In genomic region chr17:35617505-35617904, GRCh38 we compare ENCODE assay signal across 18 cellular contexts. TPM values are rescaled to one million over a fixed set of nuclear protein-coding genes. Genes with fewer than 3 reads are reported as not detected.
DNase-seq lines count a peak whose midpoint lies in the region; ATAC-seq, FAIRE-seq and TF ChIP-seq lines count a peak whose summit lies in the region.
"Had no signal": no experiment of that assay in that cellular context is flagged by ENCODE, and none has a peak within 500 bp of the region (broad histone marks: within the 10 kb centered on the region; RNA-seq: fewer than 3 reads in every experiment).

No MANE protein-coding gene starts in this region.

- no peaks in the 10 kb centered on the region for H3K4me1 Mint-ChIP-seq in endodermal cell
- H3K4me1 Mint-ChIP-seq: H9 had no signal

- no peak overlapping the region for H3K4me3 ChIP-seq in right cardiac atrium (ENCODE audit: low read length)
- H3K4me3 ChIP-seq in endodermal cell (ENCODE audit: low read length): no peak overlapping the region
- peak overlapping the region in 1 of 3 donors; percentile 9 for H3K4me3 ChIP-seq in skeletal muscle tissue (ENCODE audit: low read length in 3 of 3)

- no peaks in the 10 kb centered on the region for H3K27me3 ChIP-seq in right cardiac atrium (ENCODE audit: control insufficient read depth, insufficient read depth)
- H3K27me3 ChIP-seq in endodermal cell (ENCODE audit: control insufficient read depth, insufficient read depth, low read length, poor library complexity, severe bottlenecking): no peaks in the 10 kb centered on the region
- H3K27me3 ChIP-seq in skeletal muscle tissue (ENCODE audit: control insufficient read depth in 3 of 3, insufficient read depth in 3 of 3, low read length in 3 of 3): no peaks in the 10 kb centered on the region

- TF ChIP-seq CTCF in endodermal cell (conservative IDR thresholded peaks at IDR 0.05): no peak

- H3K4me3 Mint-ChIP-seq in endodermal cell: no peak overlapping the region
- H3K4me3 Mint-ChIP-seq: CD4-positive, CD25-positive, alpha-beta regulatory T cell; H9 had no signal

- no peaks in the 10 kb centered on the region for H3K9me3 Mint-ChIP-seq in endodermal cell
- H3K9me3 Mint-ChIP-seq: CD4-positive, CD25-positive, alpha-beta regulatory T cell; H9 had no signal

- intact Hi-C loops in Right ventricle myocardium superior (cut with DNase I) (no loop called here), right cardiac atrium (cut with DNase I) (no loop called here)

- DNase-seq in Right ventricle myocardium superior (no peak), right cardiac atrium (no peak), NCI-H1105 treated with DMSO at 0.1 percent for 48 hours (lab: John Stamatoyannopoulos, UW) (peak; percentile 88), endodermal cell (no peak), HTR-8/SVneo (ENCODE audit: insufficient read length, low spot score) (no peak), DMS 273 treated with DMSO at 0.1 percent for 48 hours (lab: John Stamatoyannopoulos, UW) (no peak), NCI-H146 treated with DMSO at 0.1 percent for 48 hours (lab: John Stamatoyannopoulos, UW; ENCODE audit: unreplicated experiment) (no peak)
- DNase-seq: CD4-positive, CD25-positive, alpha-beta regulatory T cell; H9; Karpas-422; NCI-H1436; NCI-H446; NCI-H748 treated with DMSO at 0.1 percent for 48 hours; SHP77 treated with DMSO at 0.1 percent for 48 hours had no signal

- WGBS in right cardiac atrium: 54% methylated on average over 2 of the region's 2 CpGs
- WGBS in endodermal cell (ENCODE audit: insufficient coverage in 1 of 2, insufficient read length in 1 of 2), 2 experiments: 95 to 100% methylated on average over 1 of the region's 2 CpGs

- H3K36me3 Mint-ChIP-seq in endodermal cell (ENCODE audit: low read depth): peaks cover 25% of the 10 kb centered on the region

- H3K36me3 ChIP-seq in endodermal cell (ENCODE audit: control insufficient read depth, insufficient read depth, low read length) (peaks cover 68% of the 10 kb centered on the region), skeletal muscle tissue (ENCODE audit: control insufficient read depth in 3 of 3, insufficient read depth in 3 of 3, low read length in 3 of 3) (peaks cover 0 to 4% (median 0%) of the 10 kb centered on the region in 3 donors)

- H3K4me1 ChIP-seq in right cardiac atrium (ENCODE audit: control insufficient read depth, insufficient read depth, low read length) (no peaks in the 10 kb centered on the region), endodermal cell (ENCODE audit: control insufficient read depth, insufficient read depth, low read length) (no peaks in the 10 kb centered on the region), skeletal muscle tissue (ENCODE audit: control insufficient read depth in 3 of 3, insufficient read depth in 3 of 3, low read length in 3 of 3) (peaks cover 18 to 25% (median 20%) of the 10 kb centered on the region in 3 donors)

- peak overlapping the region; percentile 29 for H3K27ac Mint-ChIP-seq in endodermal cell

- no peak overlapping the region for H3K27ac ChIP-seq in right cardiac atrium (ENCODE audit: low read length)
- H3K27ac ChIP-seq in endodermal cell (ENCODE audit: low read depth, low read length): no peak overlapping the region
- peak overlapping the region; percentile 42 for H3K27ac ChIP-seq in skeletal muscle tissue (ENCODE audit: low read depth, low read length)

- H3K9ac ChIP-seq in endodermal cell (ENCODE audit: extremely low read depth, low read length, poor library complexity, severe bottlenecking) (no peak overlapping the region), skeletal muscle tissue (ENCODE audit: low read depth in 1 of 3, low read length in 3 of 3) (peak overlapping the region in 2 of 3 donors; percentile 41 to 51)

- H3K9me3 ChIP-seq in right cardiac atrium (ENCODE audit: control insufficient read depth, low read length): no peaks in the 10 kb centered on the region
- no peaks in the 10 kb centered on the region for H3K9me3 ChIP-seq in endodermal cell (ENCODE audit: control insufficient read depth, low read length)
- H3K9me3 ChIP-seq in skeletal muscle tissue (ENCODE audit: control insufficient read depth in 3 of 3, low read length in 3 of 3): no peaks in the 10 kb centered on the region

- ATAC-seq in Right ventricle myocardium superior (ENCODE audit: poor library complexity): peak; percentile 50
- ATAC-seq in right cardiac atrium: no peak
- ATAC-seq: Panc1 had no signal

- no peak for FAIRE-seq in HTR-8/SVneo (lab: Jason Lieb, UNC)
- FAIRE-seq: G401.6, GM12891 had no signal

- H3K27me3 Mint-ChIP-seq in endodermal cell (ENCODE audit: insufficient read depth): no peaks in the 10 kb centered on the region
- H3K27me3 Mint-ChIP-seq: CD4-positive, CD25-positive, alpha-beta regulatory T cell had no signal

RNA-seq across cellular contexts. Expression of gene AP2B1, which starts 30.4 kb away (rescaled TPM):
- 112 TPM for total RNA-seq in Right ventricle myocardium superior
- 100 to 1,000 TPM; 131 to 144 (median 136) TPM for total RNA-seq in right cardiac atrium
- polyA plus RNA-seq in right cardiac atrium: 39.7 TPM
- total RNA-seq in endodermal cell: 100 to 1,000 TPM; 255 to 258 TPM
- 150 TPM for polyA plus RNA-seq in endodermal cell (2013, experiment 1 of 2)
- polyA plus RNA-seq in endodermal cell (2013, experiment 2 of 2): 143 TPM
- 45.4 TPM for total RNA-seq in skeletal muscle tissue

RNA-seq across cellular contexts. Expression of gene PEX12, which starts 39.1 kb away (rescaled TPM):
- total RNA-seq in Right ventricle myocardium superior (7.0 TPM), right cardiac atrium (1 to 10 TPM; 5.8 to 9.2 (median 7.5) TPM), endodermal cell (1 to 10 TPM; 4.0 to 4.8 TPM), skeletal muscle tissue (4.7 TPM)
- 5.1 TPM for polyA plus RNA-seq in right cardiac atrium
- 6.7 TPM for polyA plus RNA-seq in endodermal cell (2013, experiment 1 of 2)
- polyA plus RNA-seq in endodermal cell (2013, experiment 2 of 2): 5.6 TPM

RNA-seq across cellular contexts. Expression of gene SLFN14, which starts 56.9 kb away (rescaled TPM):
- not detected for total RNA-seq in Right ventricle myocardium superior
- total RNA-seq in right cardiac atrium: not detected
- not detected for polyA plus RNA-seq in right cardiac atrium
- not detected for total RNA-seq in endodermal cell
- not detected for polyA plus RNA-seq in endodermal cell (2013, experiment 1 of 2)
- not detected for polyA plus RNA-seq in endodermal cell (2013, experiment 2 of 2)
- 1.0 TPM for total RNA-seq in skeletal muscle tissue
- total RNA-seq: H9 had no signal
